ENCODE assay signal across 1 cellular context in the genomic region with DNA sequence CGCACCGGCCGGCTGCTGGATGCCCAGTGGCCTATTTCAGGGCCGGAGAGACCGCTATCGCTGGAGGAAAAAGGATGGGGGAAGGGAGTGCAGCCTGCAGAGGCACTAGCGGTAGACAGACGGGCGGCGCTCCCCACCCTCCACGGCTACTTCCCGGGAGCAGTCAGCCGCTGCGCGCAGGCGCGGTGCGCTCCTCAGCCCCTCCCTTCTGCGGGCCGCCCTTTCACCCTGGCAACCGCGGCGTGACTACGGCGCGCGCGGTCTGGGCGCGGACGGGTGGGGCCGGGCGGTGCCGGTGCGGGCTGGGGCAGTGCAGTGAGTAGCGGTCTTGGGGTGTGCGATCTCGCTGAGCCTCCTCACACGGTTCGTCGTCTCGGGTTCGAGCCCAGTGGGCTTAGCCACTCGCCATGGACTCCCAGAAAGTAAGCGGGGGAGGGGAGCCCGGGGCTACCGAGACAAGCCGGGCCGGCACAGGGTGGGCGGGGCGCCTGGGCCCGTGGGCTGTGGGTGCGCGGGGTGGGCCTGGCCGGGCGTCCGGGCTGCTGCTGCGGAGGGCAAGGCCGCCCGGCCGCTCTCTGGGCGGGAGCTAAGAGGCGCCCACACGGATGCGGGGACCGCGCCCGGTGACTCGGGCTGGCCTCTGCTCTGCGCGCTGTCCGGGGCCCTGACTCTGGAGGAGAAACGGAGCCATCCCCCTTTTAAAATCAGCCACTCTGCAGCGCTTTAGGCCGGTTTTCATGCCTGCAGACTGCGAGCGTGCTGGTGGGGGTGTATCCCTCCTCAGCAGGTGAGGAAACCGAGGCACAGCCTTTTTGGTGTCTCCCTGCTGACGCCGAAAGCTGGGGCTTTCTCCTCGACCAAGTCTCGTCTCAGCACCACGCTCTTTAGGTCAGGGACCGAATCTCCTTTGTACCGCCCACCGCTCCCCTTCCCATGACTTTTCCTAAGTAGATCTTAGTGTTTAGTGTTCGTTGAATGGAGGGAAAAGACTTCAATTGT.
TF ChIP-seq lines count a peak whose summit lies in the region.

A gene (plus strand): TSS at position 221 of the 999 bp plus-strand sequence. CDS start 187 bp downstream, at position 408.

TF ChIP-seq in HepG2, 621 proteins besides CTCF, POLR2A, EP300 and RAD21 (continued from another document and continues in another):
- TF ChIP-seq, protein P1, sequence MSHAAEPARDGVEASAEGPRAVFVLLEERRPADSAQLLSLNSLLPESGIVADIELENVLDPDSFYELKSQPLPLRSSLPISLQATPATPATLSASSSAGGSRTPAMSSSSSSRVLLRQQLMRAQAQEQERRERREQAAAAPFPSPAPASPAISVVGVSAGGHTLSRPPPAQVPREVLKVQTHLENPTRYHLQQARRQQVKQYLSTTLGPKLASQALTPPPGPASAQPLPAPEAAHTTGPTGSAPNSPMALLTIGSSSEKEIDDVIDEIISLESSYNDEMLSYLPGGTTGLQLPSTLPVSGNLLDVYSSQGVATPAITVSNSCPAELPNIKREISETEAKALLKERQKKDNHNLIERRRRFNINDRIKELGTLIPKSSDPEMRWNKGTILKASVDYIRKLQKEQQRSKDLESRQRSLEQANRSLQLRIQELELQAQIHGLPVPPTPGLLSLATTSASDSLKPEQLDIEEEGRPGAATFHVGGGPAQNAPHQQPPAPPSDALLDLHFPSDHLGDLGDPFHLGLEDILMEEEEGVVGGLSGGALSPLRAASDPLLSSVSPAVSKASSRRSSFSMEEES (CRISPR knock-in tag; IDR thresholded peaks at IDR 0.05), result 0 out of 2 replicates have a peak, but pooled peaks have one; percentile 19
- TF ChIP-seq ZFP37 (CRISPR knock-in tag; IDR thresholded peaks at IDR 0.05; ENCODE audit: borderline replicate concordance) (no peak), TBX3 (IDR thresholded peaks at IDR 0.05; ENCODE audit: borderline replicate concordance) (no peak), THAP11 (CRISPR knock-in tag; IDR thresholded peaks at IDR 0.05) (peak; percentile 38; the same call in 1 of the 2 replicates), XRCC5 (optimal IDR thresholded peaks at IDR 0.05; ENCODE audit: low read length) (peak; percentile 76), ZFP62 (CRISPR knock-in tag; IDR thresholded peaks at IDR 0.05) (no peak), GABPB1 (CRISPR knock-in tag; IDR thresholded peaks at IDR 0.05) (peak; percentile 71), TBL1XR1 (IDR thresholded peaks at IDR 0.05; ENCODE audit: borderline replicate concordance, low read length, partially characterized antibody) (peak; percentile 36), ARNTL (CRISPR knock-in tag; IDR thresholded peaks at IDR 0.05) (no peak), MXI1 (IDR thresholded peaks at IDR 0.05; ENCODE audit: borderline replicate concordance, low read depth, low read length) (peak; percentile 92; the same call in 2 of the 3 replicates), RCOR2 (CRISPR knock-in tag; IDR thresholded peaks at IDR 0.05) (no peak), KMT2B (CRISPR knock-in tag; IDR thresholded peaks at IDR 0.05) (0 out of 2 replicates have a peak, but pooled peaks have one; percentile 9), ZNF530 (CRISPR knock-in tag; IDR thresholded peaks at IDR 0.05; ENCODE audit: low read depth) (no peak), ZNF616 (CRISPR knock-in tag; IDR thresholded peaks at IDR 0.05; ENCODE audit: low read depth) (0 out of 2 replicates have a peak, but pooled peaks have one; percentile 30)
- TF ChIP-seq, protein P2, sequence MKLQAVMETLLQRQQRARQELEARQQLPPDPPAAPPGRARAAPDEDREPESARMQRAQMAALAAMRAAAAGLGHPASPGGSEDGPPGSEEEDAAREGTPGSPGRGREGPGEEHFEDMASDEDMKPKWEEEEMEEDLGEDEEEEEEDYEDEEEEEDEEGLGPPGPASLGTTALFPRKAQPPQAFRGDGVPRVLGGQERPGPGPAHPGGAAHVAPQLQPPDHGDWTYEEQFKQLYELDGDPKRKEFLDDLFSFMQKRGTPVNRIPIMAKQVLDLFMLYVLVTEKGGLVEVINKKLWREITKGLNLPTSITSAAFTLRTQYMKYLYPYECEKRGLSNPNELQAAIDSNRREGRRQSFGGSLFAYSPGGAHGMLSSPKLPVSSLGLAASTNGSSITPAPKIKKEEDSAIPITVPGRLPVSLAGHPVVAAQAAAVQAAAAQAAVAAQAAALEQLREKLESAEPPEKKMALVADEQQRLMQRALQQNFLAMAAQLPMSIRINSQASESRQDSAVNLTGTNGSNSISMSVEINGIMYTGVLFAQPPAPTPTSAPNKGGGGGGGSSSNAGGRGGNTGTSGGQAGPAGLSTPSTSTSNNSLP (IDR thresholded peaks at IDR 0.05; ENCODE audit: low read depth, low read length), result no peak
- TF ChIP-seq, protein P3, sequence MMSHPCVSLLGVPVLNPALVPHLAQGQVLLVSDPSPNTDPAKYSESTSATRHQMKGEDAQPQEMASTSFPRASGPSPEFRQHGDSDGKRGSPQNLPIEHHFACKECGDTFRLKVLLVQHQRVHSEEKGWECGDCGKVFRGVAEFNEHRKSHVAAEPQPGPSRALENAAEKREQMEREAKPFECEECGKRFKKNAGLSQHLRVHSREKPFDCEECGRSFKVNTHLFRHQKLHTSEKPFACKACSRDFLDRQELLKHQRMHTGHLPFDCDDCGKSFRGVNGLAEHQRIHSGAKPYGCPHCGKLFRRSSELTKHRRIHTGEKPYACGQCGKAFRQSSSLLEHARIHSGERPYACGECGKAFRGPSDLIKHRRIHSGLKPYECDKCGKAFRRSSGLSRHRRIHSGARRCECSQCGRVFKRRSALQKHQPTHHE (CRISPR knock-in tag; IDR thresholded peaks at IDR 0.05; ENCODE audit: borderline replicate concordance), result peak; percentile 75; the same call in 1 of the 2 replicates
- TF ChIP-seq, protein P4, sequence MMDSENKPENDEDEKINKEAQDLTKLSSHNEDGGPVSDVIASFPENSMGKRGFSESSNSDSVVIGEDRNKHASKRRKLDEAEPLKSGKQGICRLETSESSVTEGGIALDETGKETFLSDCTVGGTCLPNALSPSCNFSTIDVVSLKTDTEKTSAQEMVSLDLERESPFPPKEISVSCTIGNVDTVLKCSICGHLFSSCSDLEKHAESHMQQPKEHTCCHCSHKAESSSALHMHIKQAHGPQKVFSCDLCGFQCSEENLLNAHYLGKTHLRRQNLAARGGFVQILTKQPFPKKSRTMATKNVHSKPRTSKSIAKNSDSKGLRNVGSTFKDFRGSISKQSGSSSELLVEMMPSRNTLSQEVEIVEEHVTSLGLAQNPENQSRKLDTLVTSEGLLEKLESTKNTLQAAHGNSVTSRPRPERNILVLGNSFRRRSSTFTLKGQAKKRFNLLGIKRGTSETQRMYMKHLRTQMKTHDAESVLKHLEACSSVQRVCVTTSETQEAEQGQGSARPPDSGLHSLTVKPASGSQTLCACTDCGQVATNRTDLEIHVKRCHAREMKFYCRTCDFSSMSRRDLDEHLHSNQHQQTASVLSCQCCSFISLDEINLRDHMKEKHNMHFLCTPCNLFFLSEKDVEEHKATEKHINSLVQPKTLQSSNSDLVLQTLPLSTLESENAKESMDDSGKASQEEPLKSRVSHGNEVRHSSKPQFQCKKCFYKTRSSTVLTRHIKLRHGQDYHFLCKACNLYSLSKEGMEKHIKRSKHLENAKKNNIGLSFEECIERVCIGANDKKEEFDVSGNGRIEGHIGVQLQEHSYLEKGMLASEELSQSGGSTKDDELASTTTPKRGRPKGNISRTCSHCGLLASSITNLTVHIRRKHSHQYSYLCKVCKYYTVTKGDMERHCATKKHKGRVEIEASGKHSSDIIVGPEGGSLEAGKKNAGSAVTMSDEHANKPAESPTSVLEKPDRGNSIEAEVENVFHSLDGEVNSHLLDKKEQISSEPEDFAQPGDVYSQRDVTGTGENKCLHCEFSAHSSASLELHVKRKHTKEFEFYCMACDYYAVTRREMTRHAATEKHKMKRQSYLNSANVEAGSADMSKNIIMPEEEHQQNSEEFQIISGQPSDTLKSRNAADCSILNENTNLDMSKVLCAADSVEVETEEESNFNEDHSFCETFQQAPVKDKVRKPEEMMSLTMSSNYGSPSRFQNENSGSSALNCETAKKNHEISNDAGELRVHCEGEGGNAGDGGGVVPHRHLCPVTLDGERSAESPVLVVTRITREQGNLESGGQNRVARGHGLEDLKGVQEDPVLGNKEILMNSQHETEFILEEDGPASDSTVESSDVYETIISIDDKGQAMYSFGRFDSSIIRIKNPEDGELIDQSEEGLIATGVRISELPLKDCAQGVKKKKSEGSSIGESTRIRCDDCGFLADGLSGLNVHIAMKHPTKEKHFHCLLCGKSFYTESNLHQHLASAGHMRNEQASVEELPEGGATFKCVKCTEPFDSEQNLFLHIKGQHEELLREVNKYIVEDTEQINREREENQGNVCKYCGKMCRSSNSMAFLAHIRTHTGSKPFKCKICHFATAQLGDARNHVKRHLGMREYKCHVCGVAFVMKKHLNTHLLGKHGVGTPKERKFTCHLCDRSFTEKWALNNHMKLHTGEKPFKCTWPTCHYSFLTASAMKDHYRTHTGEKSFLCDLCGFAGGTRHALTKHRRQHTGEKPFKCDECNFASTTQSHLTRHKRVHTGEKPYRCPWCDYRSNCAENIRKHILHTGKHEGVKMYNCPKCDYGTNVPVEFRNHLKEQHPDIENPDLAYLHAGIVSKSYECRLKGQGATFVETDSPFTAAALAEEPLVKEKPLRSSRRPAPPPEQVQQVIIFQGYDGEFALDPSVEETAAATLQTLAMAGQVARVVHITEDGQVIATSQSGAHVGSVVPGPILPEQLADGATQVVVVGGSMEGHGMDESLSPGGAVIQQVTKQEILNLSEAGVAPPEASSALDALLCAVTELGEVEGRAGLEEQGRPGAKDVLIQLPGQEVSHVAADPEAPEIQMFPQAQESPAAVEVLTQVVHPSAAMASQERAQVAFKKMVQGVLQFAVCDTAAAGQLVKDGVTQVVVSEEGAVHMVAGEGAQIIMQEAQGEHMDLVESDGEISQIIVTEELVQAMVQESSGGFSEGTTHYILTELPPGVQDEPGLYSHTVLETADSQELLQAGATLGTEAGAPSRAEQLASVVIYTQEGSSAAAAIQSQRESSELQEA (CRISPR knock-in tag; IDR thresholded peaks at IDR 0.05; ENCODE audit: not compliant biosample characterization), result no peak
- TF ChIP-seq, protein P5, sequence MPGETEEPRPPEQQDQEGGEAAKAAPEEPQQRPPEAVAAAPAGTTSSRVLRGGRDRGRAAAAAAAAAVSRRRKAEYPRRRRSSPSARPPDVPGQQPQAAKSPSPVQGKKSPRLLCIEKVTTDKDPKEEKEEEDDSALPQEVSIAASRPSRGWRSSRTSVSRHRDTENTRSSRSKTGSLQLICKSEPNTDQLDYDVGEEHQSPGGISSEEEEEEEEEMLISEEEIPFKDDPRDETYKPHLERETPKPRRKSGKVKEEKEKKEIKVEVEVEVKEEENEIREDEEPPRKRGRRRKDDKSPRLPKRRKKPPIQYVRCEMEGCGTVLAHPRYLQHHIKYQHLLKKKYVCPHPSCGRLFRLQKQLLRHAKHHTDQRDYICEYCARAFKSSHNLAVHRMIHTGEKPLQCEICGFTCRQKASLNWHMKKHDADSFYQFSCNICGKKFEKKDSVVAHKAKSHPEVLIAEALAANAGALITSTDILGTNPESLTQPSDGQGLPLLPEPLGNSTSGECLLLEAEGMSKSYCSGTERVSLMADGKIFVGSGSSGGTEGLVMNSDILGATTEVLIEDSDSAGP (CRISPR knock-in tag; IDR thresholded peaks at IDR 0.05; ENCODE audit: borderline replicate concordance), result peak; percentile 70; the same call in 1 of the 2 replicates
- TF ChIP-seq, protein P6, sequence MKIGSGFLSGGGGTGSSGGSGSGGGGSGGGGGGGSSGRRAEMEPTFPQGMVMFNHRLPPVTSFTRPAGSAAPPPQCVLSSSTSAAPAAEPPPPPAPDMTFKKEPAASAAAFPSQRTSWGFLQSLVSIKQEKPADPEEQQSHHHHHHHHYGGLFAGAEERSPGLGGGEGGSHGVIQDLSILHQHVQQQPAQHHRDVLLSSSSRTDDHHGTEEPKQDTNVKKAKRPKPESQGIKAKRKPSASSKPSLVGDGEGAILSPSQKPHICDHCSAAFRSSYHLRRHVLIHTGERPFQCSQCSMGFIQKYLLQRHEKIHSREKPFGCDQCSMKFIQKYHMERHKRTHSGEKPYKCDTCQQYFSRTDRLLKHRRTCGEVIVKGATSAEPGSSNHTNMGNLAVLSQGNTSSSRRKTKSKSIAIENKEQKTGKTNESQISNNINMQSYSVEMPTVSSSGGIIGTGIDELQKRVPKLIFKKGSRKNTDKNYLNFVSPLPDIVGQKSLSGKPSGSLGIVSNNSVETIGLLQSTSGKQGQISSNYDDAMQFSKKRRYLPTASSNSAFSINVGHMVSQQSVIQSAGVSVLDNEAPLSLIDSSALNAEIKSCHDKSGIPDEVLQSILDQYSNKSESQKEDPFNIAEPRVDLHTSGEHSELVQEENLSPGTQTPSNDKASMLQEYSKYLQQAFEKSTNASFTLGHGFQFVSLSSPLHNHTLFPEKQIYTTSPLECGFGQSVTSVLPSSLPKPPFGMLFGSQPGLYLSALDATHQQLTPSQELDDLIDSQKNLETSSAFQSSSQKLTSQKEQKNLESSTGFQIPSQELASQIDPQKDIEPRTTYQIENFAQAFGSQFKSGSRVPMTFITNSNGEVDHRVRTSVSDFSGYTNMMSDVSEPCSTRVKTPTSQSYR (CRISPR knock-in tag; IDR thresholded peaks at IDR 0.05; ENCODE audit: borderline replicate concordance), result peak; percentile 83
- TF ChIP-seq, protein P7, sequence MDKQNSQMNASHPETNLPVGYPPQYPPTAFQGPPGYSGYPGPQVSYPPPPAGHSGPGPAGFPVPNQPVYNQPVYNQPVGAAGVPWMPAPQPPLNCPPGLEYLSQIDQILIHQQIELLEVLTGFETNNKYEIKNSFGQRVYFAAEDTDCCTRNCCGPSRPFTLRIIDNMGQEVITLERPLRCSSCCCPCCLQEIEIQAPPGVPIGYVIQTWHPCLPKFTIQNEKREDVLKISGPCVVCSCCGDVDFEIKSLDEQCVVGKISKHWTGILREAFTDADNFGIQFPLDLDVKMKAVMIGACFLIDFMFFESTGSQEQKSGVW (CRISPR knock-in tag; IDR thresholded peaks at IDR 0.05; ENCODE audit: borderline replicate concordance), result no peak
- TF ChIP-seq, protein P8, sequence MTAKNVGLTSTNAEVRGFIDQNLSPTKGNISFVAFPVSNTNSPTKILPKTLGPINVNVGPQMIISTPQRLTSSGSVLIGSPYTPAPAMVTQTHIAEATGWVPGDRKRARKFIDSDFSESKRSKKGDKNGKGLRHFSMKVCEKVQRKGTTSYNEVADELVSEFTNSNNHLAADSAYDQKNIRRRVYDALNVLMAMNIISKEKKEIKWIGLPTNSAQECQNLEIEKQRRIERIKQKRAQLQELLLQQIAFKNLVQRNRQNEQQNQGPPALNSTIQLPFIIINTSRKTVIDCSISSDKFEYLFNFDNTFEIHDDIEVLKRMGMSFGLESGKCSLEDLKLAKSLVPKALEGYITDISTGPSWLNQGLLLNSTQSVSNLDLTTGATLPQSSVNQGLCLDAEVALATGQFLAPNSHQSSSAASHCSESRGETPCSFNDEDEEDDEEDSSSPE (CRISPR knock-in tag; IDR thresholded peaks at IDR 0.05), result peak; percentile 83; the same call in 1 of the 2 replicates
- TF ChIP-seq, protein P9, sequence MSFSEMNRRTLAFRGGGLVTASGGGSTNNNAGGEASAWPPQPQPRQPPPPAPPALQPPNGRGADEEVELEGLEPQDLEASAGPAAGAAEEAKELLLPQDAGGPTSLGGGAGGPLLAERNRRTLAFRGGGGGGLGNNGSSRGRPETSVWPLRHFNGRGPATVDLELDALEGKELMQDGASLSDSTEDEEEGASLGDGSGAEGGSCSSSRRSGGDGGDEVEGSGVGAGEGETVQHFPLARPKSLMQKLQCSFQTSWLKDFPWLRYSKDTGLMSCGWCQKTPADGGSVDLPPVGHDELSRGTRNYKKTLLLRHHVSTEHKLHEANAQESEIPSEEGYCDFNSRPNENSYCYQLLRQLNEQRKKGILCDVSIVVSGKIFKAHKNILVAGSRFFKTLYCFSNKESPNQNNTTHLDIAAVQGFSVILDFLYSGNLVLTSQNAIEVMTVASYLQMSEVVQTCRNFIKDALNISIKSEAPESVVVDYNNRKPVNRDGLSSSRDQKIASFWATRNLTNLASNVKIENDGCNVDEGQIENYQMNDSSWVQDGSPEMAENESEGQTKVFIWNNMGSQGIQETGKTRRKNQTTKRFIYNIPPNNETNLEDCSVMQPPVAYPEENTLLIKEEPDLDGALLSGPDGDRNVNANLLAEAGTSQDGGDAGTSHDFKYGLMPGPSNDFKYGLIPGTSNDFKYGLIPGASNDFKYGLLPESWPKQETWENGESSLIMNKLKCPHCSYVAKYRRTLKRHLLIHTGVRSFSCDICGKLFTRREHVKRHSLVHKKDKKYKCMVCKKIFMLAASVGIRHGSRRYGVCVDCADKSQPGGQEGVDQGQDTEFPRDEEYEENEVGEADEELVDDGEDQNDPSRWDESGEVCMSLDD (CRISPR knock-in tag; IDR thresholded peaks at IDR 0.05; ENCODE audit: borderline replicate concordance), result 0 out of 2 replicates have a peak, but pooled peaks have one; percentile 54
